8 cellular contexts compared by ENCODE assay signal in genomic region chr5:77086611-77087483, GRCh38.
A peak's percentile ranks its signal among the peaks of the same experiment; 100 is the strongest.
DNase-seq lines count a peak whose midpoint lies in the region; ATAC-seq lines count a peak whose summit lies in the region.

Gene ZBED3 (minus strand): TSS chr5:77087285. CDS start chr5:77077878, 9,407 bp downstream.

- peak within 1 kb of the TSS; percentile 35 for H3K27ac Mint-ChIP-seq in central memory CD8-positive, alpha-beta T cell (ENCODE audit: low read depth)

- H3K36me3 Mint-ChIP-seq in central memory CD8-positive, alpha-beta T cell (ENCODE audit: insufficient read depth): peaks cover 4% of the 10 kb centered on the region

- peak; percentile 53 for ATAC-seq in HG03039 (IDR thresholded peaks at IDR 0.05; ENCODE audit: unreplicated experiment)
- ATAC-seq in central memory CD8-positive, alpha-beta T cell (replicated peaks; ENCODE audit: extremely low read depth, poor library complexity, severe bottlenecking): peak; percentile 83

- H3K9me3 Mint-ChIP-seq in central memory CD8-positive, alpha-beta T cell: no peaks in the 10 kb centered on the region

- peaks cover 16% of the 10 kb centered on the region for H3K4me1 Mint-ChIP-seq in central memory CD8-positive, alpha-beta T cell

- DNase-seq in NCI-H2081 (lab: John Stamatoyannopoulos, UW) (peak; percentile 61 to 71), NCI-H2081 treated with DMSO at 0.1 percent for 48 hours (lab: John Stamatoyannopoulos, UW) (no peak), NCI-H2227 (lab: John Stamatoyannopoulos, UW; ENCODE audit: unreplicated experiment) (peak; percentile 82), islet precursor cell (peak; percentile 89)
- DNase-seq in activated CD4-positive, CD25-positive, alpha-beta regulatory T cell treated with anti-CD3 and anti-CD28 coated beads, Interleukin-2, amount 50 U/mL, for 16 hours (ENCODE audit: low read depth, low spot score): peak; percentile 10
- DNase-seq in central memory CD8-positive, alpha-beta T cell (ENCODE audit: low spot score in 2 of 2): peak; percentile 29 to 35
- DNase-seq in stimulated activated CD4-positive, alpha-beta T cell treated with anti-CD3 and anti-CD28 coated beads, Interleukin-12 subunit alpha, Interleukin-12 subunit beta, amount 100 ng/mL, for 24 hours (ENCODE audit: low read depth in 2 of 2): peak; percentile 22 to 24

- peaks cover 20% of the 10 kb centered on the region for H3K27me3 Mint-ChIP-seq in central memory CD8-positive, alpha-beta T cell

- peak within 1 kb of the TSS; percentile 83 for H3K4me3 Mint-ChIP-seq in central memory CD8-positive, alpha-beta T cell
